17 cellular contexts compared by ENCODE assay signal in genomic region chr15:82624008-82624407, GRCh38.
"Had no signal": no experiment of that assay in that cellular context is flagged by ENCODE, and none has a peak within 500 bp of the region (broad histone marks: within the 10 kb centered on the region; RNA-seq: fewer than 3 reads in every experiment).

No MANE protein-coding gene starts in this region.

- H3K9me3 ChIP-seq: gastroesophageal sphincter, neutrophil, thyroid gland had no signal

- H3K4me1 ChIP-seq: gastroesophageal sphincter, thyroid gland had no signal

- H3K4me3 ChIP-seq: coronary artery, gastroesophageal sphincter, lung, smooth muscle cell, thyroid gland had no signal

- H3K27ac ChIP-seq: coronary artery, gastroesophageal sphincter, neutrophil, thyroid gland had no signal

- H3K4me2 ChIP-seq: smooth muscle cell had no signal

- H3K36me3 ChIP-seq: neutrophil, thyroid gland had no signal

- H3K27me3 ChIP-seq: gastroesophageal sphincter, neutrophil, thyroid gland had no signal

- FAIRE-seq: urothelium cell line had no signal

- DNase-seq: activated CD4-positive, alpha-beta T cell treated with anti-CD3 and anti-CD28 coated beads, Interleukin-2, amount 50 U/mL, for 4 hours; activated gamma-delta T cell; activated T-cell treated with anti-CD3 and anti-CD28 coated beads, Interleukin-2, amount 50 U/mL, for 24 hours; aorta; caudate nucleus; effector CD4-positive, alpha-beta T cell; left colon; naive thymus-derived CD8-positive, alpha-beta T cell; right cardiac atrium; T-helper 2 cell; thyroid gland had no signal
